9 cellular contexts compared by ENCODE assay signal in the genomic region with DNA sequence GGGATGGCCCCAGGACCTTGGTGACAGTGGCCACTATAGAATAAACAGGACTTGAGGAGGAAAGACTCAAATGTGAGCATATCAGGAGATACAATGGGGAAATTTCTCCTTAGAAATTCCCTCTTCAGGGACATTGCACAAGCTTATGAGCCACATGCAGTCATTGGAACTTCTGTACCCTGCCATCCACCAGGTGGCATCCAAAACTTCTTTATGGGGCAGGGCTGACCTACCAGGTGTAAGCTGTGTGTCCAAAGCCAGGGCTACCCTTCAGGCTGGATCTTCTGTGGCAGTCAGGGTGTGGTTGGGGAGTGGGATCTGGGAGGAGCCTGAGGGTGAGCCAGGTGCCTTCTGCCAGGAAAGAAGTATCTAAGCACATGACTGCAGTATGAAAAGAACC. TPM values are rescaled to one million over a fixed set of nuclear protein-coding genes. Genes with fewer than 3 reads are reported as not detected.
A peak's percentile ranks its signal among the peaks of the same experiment; 100 is the strongest.
DNase-seq lines count a peak whose midpoint lies in the region; ATAC-seq, FAIRE-seq and TF ChIP-seq lines count a peak whose summit lies in the region.
"Had no signal": no experiment of that assay in that cellular context is flagged by ENCODE, and none has a peak within 500 bp of the region (broad histone marks: within the 10 kb centered on the region; RNA-seq: fewer than 3 reads in every experiment).

No MANE protein-coding gene starts in this region.

- TF ChIP-seq CTCF in CD14-positive monocyte (IDR thresholded peaks at IDR 0.05), result no peak
- 0 out of 2 replicates have a peak, but pooled peaks have one; percentile 17 for TF ChIP-seq CTCF in IMR-90 (conservative IDR thresholded peaks at IDR 0.05; ENCODE audit: low read depth, low read length)
- TF ChIP-seq CTCF in bronchial epithelial cell (IDR thresholded peaks at IDR 0.05; ENCODE audit: insufficient read depth, low read length, severe bottlenecking), result peak; percentile 28
- no peak for TF ChIP-seq CTCF in lung (IDR thresholded peaks at IDR 0.05; ENCODE audit: control extremely low read depth, extremely low read depth)

- H2BK5ac ChIP-seq in IMR-90 (ENCODE audit: low read depth, low read length, poor library complexity, severe bottlenecking), result no peak overlapping the region

- intact Hi-C loops in CD14-positive monocyte (cut with micrococcal nuclease), result loop anchor here in 1 of 2 donors (5.0 kb wide), 1 partner anchor 541 kb away; no protein-coding TSS in a partner anchor
- intact Hi-C loops in IMR-90 (cut with micrococcal nuclease), result loop anchor here (10.0 kb wide), 1 partner anchor 311 kb away; no protein-coding TSS in a partner anchor

- H4K5ac ChIP-seq in IMR-90 (ENCODE audit: low read depth, low read length), result no peak overlapping the region

- no peak overlapping the region for H3K23ac ChIP-seq in IMR-90 (ENCODE audit: low read depth, low read length)

- H2BK20ac ChIP-seq in IMR-90 (ENCODE audit: low read depth, low read length), result no peak overlapping the region

- H3K27ac ChIP-seq in IMR-90 (ENCODE audit: insufficient read depth, low read length) (no peak overlapping the region), lung (ENCODE audit: low read depth in 1 of 2, low read length in 1 of 2) (no peak overlapping the region)

- no peak overlapping the region for H3K4me2 ChIP-seq in IMR-90 (ENCODE audit: low read depth, low read length)

- no peaks in the 10 kb centered on the region for H3K9me3 ChIP-seq in IMR-90 (ENCODE audit: control insufficient read depth, insufficient read depth, low read length)
- H3K9me3 ChIP-seq in lung (ENCODE audit: control insufficient read depth in 2 of 2, insufficient read depth in 1 of 2, low read length in 1 of 2), result no peaks in the 10 kb centered on the region
- no peaks in the 10 kb centered on the region for H3K9me3 ChIP-seq in T-helper 17 cell (ENCODE audit: control insufficient read depth, low read length, poor library complexity, severe bottlenecking)

- H2BK15ac ChIP-seq in IMR-90 (ENCODE audit: low read depth, low read length), result no peak overlapping the region

- H3K36me3 ChIP-seq in IMR-90 (ENCODE audit: control insufficient read depth, insufficient read depth, low read length), result no peaks in the 10 kb centered on the region
- H3K36me3 ChIP-seq in bronchial epithelial cell (ENCODE audit: control insufficient read depth, insufficient read depth, low read length), result no peaks in the 10 kb centered on the region
- H3K36me3 ChIP-seq in lung (ENCODE audit: control insufficient read depth in 2 of 2, insufficient read depth in 2 of 2, low read length in 2 of 2), result no peaks in the 10 kb centered on the region

- H3K9me3 Mint-ChIP-seq in CD14-positive monocyte, result no peaks in the 10 kb centered on the region

- H3K79me1 ChIP-seq in IMR-90 (ENCODE audit: low read depth in 1 of 2, low read length in 2 of 2), result no peaks in the 10 kb centered on the region

- no peak overlapping the region for H3K4ac ChIP-seq in IMR-90 (ENCODE audit: low read depth, low read length)

- DNase-seq in CD14-positive monocyte (ENCODE audit: low spot score) (peak; percentile 24), IMR-90 (peak; percentile 4), bronchial epithelial cell (ENCODE audit: low read depth) (peak; percentile 18), lung (ENCODE audit: low spot score) (peak; percentile 34), C1 segment of cervical spinal cord (lab: John Stamatoyannopoulos, UW) (no peak), NCI-H774 (lab: John Stamatoyannopoulos, UW) (no peak), ecto neural progenitor cell (ENCODE audit: low spot score) (no peak), T-helper 17 cell (no peak)

- H3K9me1 ChIP-seq in IMR-90 (ENCODE audit: insufficient read depth, low read length), result no peaks in the 10 kb centered on the region

- H4K8ac ChIP-seq in IMR-90 (ENCODE audit: low read depth in 2 of 2, low read length in 2 of 2), result no peak overlapping the region

- peaks cover 20% of the 10 kb centered on the region for H3K27me3 ChIP-seq in IMR-90 (ENCODE audit: control insufficient read depth, insufficient read depth, low read length)
- no peaks in the 10 kb centered on the region for H3K27me3 ChIP-seq in bronchial epithelial cell (ENCODE audit: control insufficient read depth, insufficient read depth, low read length)
- no peaks in the 10 kb centered on the region for H3K27me3 ChIP-seq in lung (ENCODE audit: control insufficient read depth, insufficient read depth)

- H3K27me3 Mint-ChIP-seq in CD14-positive monocyte (ENCODE audit: low read depth in 3 of 3), result no peaks in the 10 kb centered on the region
- peaks cover 32% of the 10 kb centered on the region for H3K27me3 Mint-ChIP-seq in T-helper 17 cell

- in situ Hi-C loops in IMR-90 (cut with MboI; ENCODE audit: low sequenced_read_pairs), result loop anchor here (5.0 kb wide), 1 partner anchor 536 kb away; no protein-coding TSS in a partner anchor

- no peak for FAIRE-seq in bronchial epithelial cell (lab: Jason Lieb, UNC)

- dilution Hi-C loops in IMR-90 (cut with HindIII; ENCODE audit: low sequenced_read_pairs, unreplicated experiment), result no loop called here

- CTCF ChIA-PET in IMR-90 (lab: Yijun Ruan, JAX), result interaction anchor here (0.7 to 1.1 kb wide), 3 partner anchors 144 to 536 kb away, joined by 3 to 4 read pairs (median 3); no protein-coding TSS in a partner anchor

- POLR2A ChIA-PET in IMR-90 (lab: Charles Lee; ENCODE audit: unreplicated experiment), result no interaction called here

- no peak overlapping the region for H3K4me3 ChIP-seq in IMR-90 (ENCODE audit: insufficient read depth, low read depth, low read length)
- H3K4me3 ChIP-seq in bronchial epithelial cell (ENCODE audit: low read depth, low read length), result no peak overlapping the region
- no peak overlapping the region for H3K4me3 ChIP-seq in lung

- no peak overlapping the region for H2AK9ac ChIP-seq in IMR-90 (replicated peaks; ENCODE audit: low read depth, low read length, poor library complexity)

- no peaks in the 10 kb centered on the region for H3K4me1 Mint-ChIP-seq in CD14-positive monocyte
- peaks cover 2% of the 10 kb centered on the region for H3K4me1 Mint-ChIP-seq in T-helper 17 cell

- H3K4me3 Mint-ChIP-seq in CD14-positive monocyte (no peak overlapping the region), T-helper 17 cell (no peak overlapping the region)

- no peak overlapping the region for H3K27ac Mint-ChIP-seq in CD14-positive monocyte
- no peak overlapping the region for H3K27ac Mint-ChIP-seq in T-helper 17 cell

- H4K91ac ChIP-seq in IMR-90 (ENCODE audit: insufficient read depth, low read depth, low read length), result no peak overlapping the region

- ATAC-seq in IMR-90 (ENCODE audit: low read depth) (peak; percentile 53), lung (ENCODE audit: insufficient read depth, low FRiP score) (no peak), T-helper 17 cell (no peak)

- TF ChIP-seq RAD21 in IMR-90 (IDR thresholded peaks at IDR 0.05; ENCODE audit: low read length), result peak; percentile 31

- H2BK120ac ChIP-seq in IMR-90 (ENCODE audit: low read depth, low read length), result no peak overlapping the region

- H3K56ac ChIP-seq in IMR-90 (ENCODE audit: extremely low read depth, insufficient read depth, low read length), result no peak overlapping the region

- H3K36me3 Mint-ChIP-seq in CD14-positive monocyte, result peaks cover 82 to 92% of the 10 kb centered on the region in 2 donors
- H3K36me3 Mint-ChIP-seq in T-helper 17 cell (ENCODE audit: low read depth), result peaks cover 4% of the 10 kb centered on the region

- no peaks in the 10 kb centered on the region for H4K20me1 ChIP-seq in IMR-90 (ENCODE audit: insufficient read depth, low read length)

- TF ChIP-seq POLR2A in IMR-90 (IDR thresholded peaks at IDR 0.05; ENCODE audit: low read depth, low read length), result no peak

- H3K4me1 ChIP-seq in IMR-90 (ENCODE audit: control insufficient read depth, insufficient read depth, low read length) (no peaks in the 10 kb centered on the region), lung (ENCODE audit: control insufficient read depth in 2 of 2, insufficient read depth in 2 of 2, low read length in 2 of 2) (no peaks in the 10 kb centered on the region)

- H2AK5ac ChIP-seq in IMR-90 (ENCODE audit: low read depth, low read length), result no peak overlapping the region

- no peak overlapping the region for H3K14ac ChIP-seq in IMR-90 (replicated peaks; ENCODE audit: low read depth, low read length)

- BruUV-seq in IMR-90 (replicated peaks; lab: Mats Ljungman, UMichigan), result no TSS peak

- H2AFZ ChIP-seq in IMR-90 (replicated peaks; ENCODE audit: low read length, poor library complexity), result no peak overlapping the region

- H3K18ac ChIP-seq in IMR-90 (ENCODE audit: low read depth, low read length), result no peak overlapping the region

- no peak overlapping the region for H3K9ac ChIP-seq in IMR-90 (ENCODE audit: low read depth, low read length)

TF ChIP-seq in IMR-90, 13 proteins besides CTCF, POLR2A, EP300 and RAD21:
- TF ChIP-seq SMC3 (IDR thresholded peaks at IDR 0.05; ENCODE audit: low read depth, low read length), result peak; percentile 22; the same call in 1 of the 2 replicates
- TF ChIP-seq MAZ (IDR thresholded peaks at IDR 0.05; ENCODE audit: borderline replicate concordance, low read depth, low read length), result no peak
TF ChIP-seq in IMR-90: peak in this region for 1.

RNA-seq across cellular contexts. Expression of gene LRRC18, which starts 36.6 kb away (rescaled TPM):
- polyA plus RNA-seq in CD14-positive monocyte, result not detected
- not detected in 2 replicates for total RNA-seq in IMR-90 (2012; rRNA removed)
- polyA plus RNA-seq in IMR-90 (2012; rRNA removed), result not detected in 2 replicates
- polyA plus RNA-seq in IMR-90 (2012; cell fraction: cytosol; rRNA removed), result not detected in 2 replicates
- not detected in 2 replicates for polyA plus RNA-seq in IMR-90 (2012; cell fraction: nucleus; rRNA removed; ENCODE audit: low replicate concordance)
- total RNA-seq in bronchial epithelial cell, result not detected in 2 replicates
- total RNA-seq in lung, result 1 to 10 TPM; 3.1 to 4.5 TPM
- 1 to 10 TPM; 1.8 to 2.4 TPM for polyA plus RNA-seq in lung
- total RNA-seq in T-helper 17 cell, result not detected
- total RNA-seq: T-helper 1 cell treated with Interleukin-12 subunit alpha and Interleukin-12 subunit beta and Interleukin-4 antibody, amounts not matched to agents 30 ng/mL and 1 ng/mL, for 36 hours had no signal

Comparison
In these comparisons a context has a peak if more than half of its experiments do, and no peak if none do; other contexts are left out.
1. DNase-seq: peak in CD14-positive monocyte (single experiment), IMR-90 (single experiment), bronchial epithelial cell (single experiment) and lung (single experiment); none in C1 segment of cervical spinal cord (0 of 14), NCI-H774 (single experiment), ecto neural progenitor cell (single experiment) and T-helper 17 cell (0 of 3).
2. CTCF ChIP-seq: peak in IMR-90 (single experiment) and bronchial epithelial cell (single experiment); none in CD14-positive monocyte (single experiment) and lung (single experiment).